In genomic region chr7:32164341-32164996, GRCh38 we compare ENCODE assay signal across 7 cellular contexts.
DNase-seq lines count a peak whose midpoint lies in the region; ATAC-seq, FAIRE-seq and TF ChIP-seq lines count a peak whose summit lies in the region.

No MANE protein-coding gene starts in this region.

- H3K27ac ChIP-seq in RWPE2 (ENCODE audit: poor library complexity, severe bottlenecking) (no peak overlapping the region), smooth muscle cell (ENCODE audit: low read depth) (no peak overlapping the region), kidney (ENCODE audit: low read depth in 2 of 2, low read length in 2 of 2) (no peak overlapping the region)

- H3K9me3 ChIP-seq in RWPE2 (ENCODE audit: severe bottlenecking) (no peaks in the 10 kb centered on the region), smooth muscle cell (replicated peaks; ENCODE audit: low read depth) (no peaks in the 10 kb centered on the region), kidney (ENCODE audit: control insufficient read depth in 1 of 2, low read length in 2 of 2) (no peaks in the 10 kb centered on the region)

- peak; percentile 26 for DNase-seq in HFFc6
- no peak for DNase-seq in RWPE2 (ENCODE audit: low spot score)
- DNase-seq in foreskin melanocyte, result peak; percentile 18
- no peak for DNase-seq in smooth muscle cell (lab: John Stamatoyannopoulos, UW; ENCODE audit: unreplicated experiment)
- no peak for DNase-seq in sciatic nerve (ENCODE audit: low spot score)
- DNase-seq in kidney, result no peak

- H3K4me1 Mint-ChIP-seq in HFFc6 (ENCODE audit: low read depth), result peaks cover 40% of the 10 kb centered on the region; the same call in 1 of the 2 replicates

- no peaks in the 10 kb centered on the region for H4K20me1 ChIP-seq in smooth muscle cell (ENCODE audit: low read depth)

- H2AFZ ChIP-seq in smooth muscle cell (ENCODE audit: low read depth), result no peak overlapping the region

- H3K36me3 ChIP-seq in RWPE2 (ENCODE audit: low read depth) (no peaks in the 10 kb centered on the region), smooth muscle cell (ENCODE audit: low read depth) (no peaks in the 10 kb centered on the region), kidney (ENCODE audit: control insufficient read depth in 1 of 2, insufficient read depth in 2 of 2, low read length in 2 of 2) (no peaks in the 10 kb centered on the region)

- no peak overlapping the region for H3K4me3 ChIP-seq in RWPE2 (ENCODE audit: severe bottlenecking)
- H3K4me3 ChIP-seq in smooth muscle cell, result no peak overlapping the region
- H3K4me3 ChIP-seq in kidney (ENCODE audit: low read length in 2 of 2), result no peak overlapping the region

- no peaks in the 10 kb centered on the region for H3K27me3 Mint-ChIP-seq in HFFc6 (ENCODE audit: insufficient read depth)

- peak overlapping the region; percentile 72 for H3K27ac Mint-ChIP-seq in HFFc6

- H3K9ac ChIP-seq in smooth muscle cell (ENCODE audit: low read depth) (no peak overlapping the region), kidney (ENCODE audit: low read length in 2 of 2) (no peak overlapping the region)

- no peaks in the 10 kb centered on the region for H3F3A ChIP-seq in smooth muscle cell (ENCODE audit: low read depth)

- H3K27me3 ChIP-seq in RWPE2 (ENCODE audit: insufficient read depth, poor library complexity, severe bottlenecking) (no peaks in the 10 kb centered on the region), smooth muscle cell (ENCODE audit: low read depth) (no peaks in the 10 kb centered on the region)

- H3K79me2 ChIP-seq in smooth muscle cell (ENCODE audit: low read depth), result no peaks in the 10 kb centered on the region

- no peaks in the 10 kb centered on the region for H3K36me3 Mint-ChIP-seq in HFFc6 (ENCODE audit: low read depth)

- intact Hi-C loops in sciatic nerve (cut with DNase I) (no loop called here), kidney (cut with DNase I) (no loop called here)

- TF ChIP-seq CTCF in HFFc6 (IDR thresholded peaks at IDR 0.05), result peak; percentile 70
- peak; percentile 67 for TF ChIP-seq CTCF in RWPE2 (IDR thresholded peaks at IDR 0.05; ENCODE audit: poor library complexity, severe bottlenecking)
- TF ChIP-seq CTCF in smooth muscle cell (IDR thresholded peaks at IDR 0.05; ENCODE audit: borderline replicate concordance, insufficient read depth, poor library complexity, severe bottlenecking), result peak; percentile 48
- no peak for TF ChIP-seq CTCF in kidney (IDR thresholded peaks at IDR 0.05; ENCODE audit: borderline replicate concordance, extremely low read depth, insufficient read depth)

- peaks cover 5% of the 10 kb centered on the region; the same call in 1 of the 2 replicates for H3K9me3 Mint-ChIP-seq in HFFc6

- no peak overlapping the region for H3K4me2 ChIP-seq in smooth muscle cell

- H3K4me3 Mint-ChIP-seq in HFFc6, result no peak overlapping the region

- FAIRE-seq in kidney (lab: Jason Lieb, UNC), result no peak

- 53% methylated on average over 1 of the region's 1 CpG for WGBS in smooth muscle cell (ENCODE audit: low lambda C conversion rate)

- ATAC-seq in RWPE2 (ENCODE audit: low read depth), result peak; percentile 66
- no peak for ATAC-seq in sciatic nerve
- no peak for ATAC-seq in HG02970 (IDR thresholded peaks at IDR 0.05; ENCODE audit: low FRiP score, unreplicated experiment)

- H3K4me1 ChIP-seq in RWPE2 (ENCODE audit: insufficient read depth, poor library complexity, severe bottlenecking), result peaks cover 21% of the 10 kb centered on the region
- H3K4me1 ChIP-seq in smooth muscle cell (ENCODE audit: low read depth), result peaks cover 5% of the 10 kb centered on the region
- no peaks in the 10 kb centered on the region for H3K4me1 ChIP-seq in kidney (ENCODE audit: control insufficient read depth in 1 of 2, insufficient read depth in 1 of 2, low read depth in 1 of 2, low read length in 2 of 2)

Comparison
In these comparisons a context has a peak if more than half of its experiments do, and no peak if none do; other contexts are left out.
1. DNase-seq: peak in HFFc6 (single experiment) and foreskin melanocyte (single experiment); none in RWPE2 (single experiment), smooth muscle cell (single experiment), sciatic nerve (single experiment) and kidney (single experiment).